In the genomic region with DNA sequence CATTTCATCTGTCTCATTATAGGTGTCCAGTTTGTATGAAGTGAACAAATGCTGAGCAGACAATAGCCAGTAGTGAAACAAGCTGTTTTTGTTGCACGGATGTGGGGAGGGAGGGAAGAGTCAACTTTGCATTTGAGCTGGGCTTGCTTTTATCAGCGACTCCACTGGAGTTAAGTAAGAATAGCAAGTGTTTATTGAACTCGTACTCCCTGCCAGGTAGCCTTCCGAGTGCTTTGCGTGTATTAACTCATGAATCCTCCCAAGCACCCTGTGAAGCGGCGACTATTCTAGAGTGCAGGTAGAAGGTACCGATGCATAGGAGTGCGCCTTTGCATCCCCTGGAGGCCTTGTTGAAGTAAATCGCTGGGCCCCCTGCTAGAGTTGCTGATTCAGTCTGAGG, we compare ENCODE assay signal across 24 cellular contexts. TPM values are rescaled to one million over a fixed set of nuclear protein-coding genes. Genes with fewer than 3 reads are reported as not detected.
DNase-seq lines count a peak whose midpoint lies in the region; ATAC-seq, FAIRE-seq and TF ChIP-seq lines count a peak whose summit lies in the region.
"Had no signal": no experiment of that assay in that cellular context is flagged by ENCODE, and none has a peak within 500 bp of the region (broad histone marks: within the 10 kb centered on the region; RNA-seq: fewer than 3 reads in every experiment).

No MANE protein-coding gene starts in this region.

- CTCF ChIA-PET in K562 (lab: Yijun Ruan, JAX; ENCODE audit: low intra/inter-chr PET ratio), result no interaction called here

- FAIRE-seq in K562 (lab: Jason Lieb, UNC), result no peak
- FAIRE-seq: keratinocyte had no signal

- H3K9me1 ChIP-seq in K562 (ENCODE audit: control insufficient read depth, insufficient read depth, low read length), result no peaks in the 10 kb centered on the region

- TF ChIP-seq RAD21 in K562 (CRISPR knock-in tag; conservative IDR thresholded peaks at IDR 0.05 in 1 of 2, IDR thresholded peaks at IDR 0.05 in 1 of 2) (no peak), liver (IDR thresholded peaks at IDR 0.05) (peak in 1 of 2 donors; percentile 63)

- intact Hi-C loops in K562 (cut with micrococcal nuclease) (no loop called here), stomach (cut with DNase I; ENCODE audit: low total_unique reads) (no loop called here)

- H3K79me2 ChIP-seq in K562 (ENCODE audit: control insufficient read depth, insufficient read depth, low read length), result peaks cover 11% of the 10 kb centered on the region; the same call in 2 of the 3 replicates

- H3K4me3 ChIP-seq in HUES48 (ENCODE audit: low read depth, low read length) (peak overlapping the region; percentile 24; the same call in 1 of the 2 replicates), K562 (no peak overlapping the region), liver (ENCODE audit: low read depth in 1 of 3, low read length in 3 of 3) (no peak overlapping the region), stomach (no peak overlapping the region)
- H3K4me3 ChIP-seq: coronary artery, SJSA1 had no signal

- in situ Hi-C loops in K562 (cut with MboI), result loop anchor here (25.0 kb wide), 1 partner anchor 974 kb away; a partner anchor contains a TSS

- no peaks in the 10 kb centered on the region for H4K20me1 ChIP-seq in K562 (replicated peaks; ENCODE audit: control insufficient read depth, insufficient read depth, low read length)

- DNase-seq in K562 (ENCODE audit: extremely low read depth in 1 of 4, low spot score in 3 of 4) (no peak), stomach (no peak), UCSD-AML1 (lab: John Stamatoyannopoulos, UW; ENCODE audit: unreplicated experiment) (no peak)
- DNase-seq: activated CD4-positive, CD25-positive, alpha-beta regulatory T cell treated with anti-CD3 and anti-CD28 coated beads, Interleukin-2, amount 50 U/mL, for 72 hours; activated CD8-positive, alpha-beta memory T cell treated with anti-CD3 and anti-CD28 coated beads, Interleukin-2, amount 10 ng/mL, durations not matched to agents 7 days and 5 days; activated naive CD8-positive, alpha-beta T cell treated with anti-CD3 and anti-CD28 coated beads for 36 hours; COR-L47; DND-41; head of caudate nucleus; midbrain; NCI-H146; NCI-H2171; nephron progenitor cell; retina had no signal

- H3K27ac ChIP-seq in HUES48 (ENCODE audit: low read depth, low read length), result peak overlapping the region; percentile 85
- no peak overlapping the region for H3K27ac ChIP-seq in K562 (ENCODE audit: extremely low read depth, low read depth, low read length)
- peak overlapping the region in 1 of 2 donors; percentile 58 for H3K27ac ChIP-seq in liver (ENCODE audit: low read depth in 1 of 2, low read length in 2 of 2)
- peak overlapping the region; percentile 66 to 97 (median 87) for H3K27ac ChIP-seq in stomach
- H3K27ac ChIP-seq: coronary artery, SJSA1 had no signal

- H3K4me1 ChIP-seq in HUES48 (ENCODE audit: control insufficient read depth, insufficient read depth, low read length), result peaks cover 37% of the 10 kb centered on the region
- H3K4me1 ChIP-seq in K562 (replicated peaks in 1 of 2; ENCODE audit: control insufficient read depth in 2 of 2, insufficient read depth in 2 of 2, low read length in 2 of 2), result peaks cover 7 to 15% of the 10 kb centered on the region in 2 experiments
- peaks cover 3 to 44% (median 42%) of the 10 kb centered on the region in 4 donors for H3K4me1 ChIP-seq in liver (ENCODE audit: control insufficient read depth in 4 of 4, insufficient read depth in 4 of 4, low read length in 3 of 4)
- peaks cover 35 to 83% (median 47%) of the 10 kb centered on the region in 4 donors for H3K4me1 ChIP-seq in stomach

- no peak for TF ChIP-seq POLR2A in K562 (conservative IDR thresholded peaks at IDR 0.05)
- TF ChIP-seq POLR2A in stomach (IDR thresholded peaks at IDR 0.05), result no peak

- TF ChIP-seq CTCF in K562 (IDR thresholded peaks at IDR 0.05 in 2 of 3, conservative IDR thresholded peaks at IDR 0.05 in 1 of 3; ENCODE audit: insufficient read depth in 2 of 3, low read depth in 1 of 3, low read length in 3 of 3) (no peak), liver (IDR thresholded peaks at IDR 0.05; ENCODE audit: low read depth, low read length, missing input control) (no peak), stomach (IDR thresholded peaks at IDR 0.05) (no peak)

- H3K9ac ChIP-seq in HUES48 (ENCODE audit: low read depth, low read length) (peak overlapping the region; percentile 54; the same call in 1 of the 2 replicates), K562 (ENCODE audit: insufficient read depth in 1 of 2, low read depth in 2 of 2, low read length in 2 of 2) (peak overlapping the region in 1 of 2 experiments; percentile 64; a peak in 1 of 4 replicates), liver (ENCODE audit: low read depth in 1 of 2, low read length in 2 of 2) (no peak overlapping the region)

- H2AFZ ChIP-seq in K562 (ENCODE audit: low read depth, low read length), result peak overlapping the region; percentile 59; the same call in 1 of the 2 replicates

- H3K27me3 ChIP-seq in HUES48 (ENCODE audit: control insufficient read depth, insufficient read depth, low read length), result no peaks in the 10 kb centered on the region
- no peaks in the 10 kb centered on the region for H3K27me3 ChIP-seq in K562 (ENCODE audit: control insufficient read depth in 2 of 2, insufficient read depth in 2 of 2, low read length in 2 of 2)
- no peaks in the 10 kb centered on the region for H3K27me3 ChIP-seq in liver (ENCODE audit: control insufficient read depth in 4 of 4, insufficient read depth in 4 of 4, low read length in 3 of 4)
- no peaks in the 10 kb centered on the region for H3K27me3 ChIP-seq in stomach
- H3K27me3 ChIP-seq: SJSA1 had no signal

- ATAC-seq in K562, result no peak
- no peak for ATAC-seq in GM21515 (IDR thresholded peaks at IDR 0.05; ENCODE audit: unreplicated experiment)
- ATAC-seq in HG03097 (IDR thresholded peaks at IDR 0.05; ENCODE audit: low FRiP score, unreplicated experiment), result no peak
- ATAC-seq: activated CD8-positive, alpha-beta memory T cell treated with anti-CD3 and anti-CD28 coated beads, Interleukin-2, amount 10 ng/mL, durations not matched to agents 7 days and 5 days; activated T-helper 17 cell treated with anti-CD3 and anti-CD28 coated beads, Interleukin-2, amount 50 U/mL, for 72 hours; Panc1 had no signal

- POLR2A ChIA-PET in K562 (lab: Yijun Ruan, JAX), result interaction anchor here (0.7 to 1.8 kb wide), 4 partner anchors 11 to 729 kb away, joined by 3 to 8 read pairs (median 4); a partner anchor contains a TSS

- no peaks in the 10 kb centered on the region for H3K9me3 ChIP-seq in HUES48 (ENCODE audit: control insufficient read depth, insufficient read depth, low read length)
- H3K9me3 ChIP-seq in K562 (replicated peaks; ENCODE audit: control insufficient read depth, insufficient read depth, low read depth, low read length), result no peaks in the 10 kb centered on the region
- no peaks in the 10 kb centered on the region for H3K9me3 ChIP-seq in liver (ENCODE audit: control insufficient read depth in 4 of 4, low read length in 3 of 4)
- no peaks in the 10 kb centered on the region for H3K9me3 ChIP-seq in stomach
- H3K9me3 ChIP-seq: SJSA1 had no signal

- no peak overlapping the region for H3K4me2 ChIP-seq in K562 (ENCODE audit: insufficient read depth, low read length)

- 66% methylated on average over 10 of the region's 10 CpGs for WGBS in K562 (ENCODE audit: insufficient coverage, low coverage, missing lambda C conversion rate)
- 52% methylated on average over 10 of the region's 10 CpGs for WGBS in liver
- 32 to 52% (median 43%) methylated on average over 10 of the region's 10 CpGs for WGBS in stomach, 5 donors

- H3K36me3 ChIP-seq in HUES48 (ENCODE audit: control insufficient read depth, insufficient read depth, low read length), result no peaks in the 10 kb centered on the region
- H3K36me3 ChIP-seq in K562 (ENCODE audit: control insufficient read depth, insufficient read depth, low read length), result no peaks in the 10 kb centered on the region
- H3K36me3 ChIP-seq in liver (ENCODE audit: control insufficient read depth in 4 of 4, insufficient read depth in 3 of 4, low read depth in 1 of 4, low read length in 3 of 4), result no peaks in the 10 kb centered on the region
- H3K36me3 ChIP-seq in stomach, result no peaks in the 10 kb centered on the region
- H3K36me3 ChIP-seq: SJSA1 had no signal

- TF ChIP-seq EP300 in K562 (IDR thresholded peaks at IDR 0.05; ENCODE audit: low read length), result no peak
- TF ChIP-seq EP300 in stomach (IDR thresholded peaks at IDR 0.05), result no peak

- no TSS peak for BruUV-seq in K562 (replicated peaks; lab: Mats Ljungman, UMichigan)

RNA-seq across cellular contexts. Expression of a gene that starts 4.7 kb away (rescaled TPM):
- total RNA-seq in K562 (2011; cell fraction: chromatin; rRNA removed; ENCODE audit: low replicate concordance), result 10.3 and 22.0 TPM in 2 replicates
- 14.7 and 18.6 TPM in 2 replicates for total RNA-seq in K562 (2011; cell fraction: nucleolus; rRNA removed)
- 13.4 and 17.9 TPM in 2 replicates for total RNA-seq in K562 (2011; cell fraction: nucleoplasm; rRNA removed)
- total RNA-seq in K562 (2014; rRNA removed), result 20.0 and 20.8 TPM in 2 replicates
- 2.0 and 2.8 TPM in 2 replicates for total RNA-seq in K562 (2014; rRNA removed; fragmentation: Illumina TruSeq; extraction: Trizol)
- total RNA-seq in K562 (2015; rRNA removed; fragmentation: Illumina TruSeq; extraction: Trizol), result 6.9 and 7.0 TPM in 2 replicates
- total RNA-seq in K562 (2021), result 38.8 and 40.0 TPM in 2 replicates
- 6.1 and 7.4 TPM in 2 replicates for polyA plus RNA-seq in K562 (2011; rRNA removed)
- 14.2 and 42.2 TPM in 2 replicates for polyA plus RNA-seq in K562 (2011; cell fraction: cytosol; rRNA removed)
- 10.7 and 21.0 TPM in 2 replicates for polyA plus RNA-seq in K562 (2011; cell fraction: nucleus; rRNA removed)
- polyA plus RNA-seq in K562 (2012), result 17.4 and 18.2 TPM in 2 replicates
- polyA plus RNA-seq in K562 (2014; fragmentation: Illumina TruSeq; extraction: Trizol), result 7.7 and 10.6 TPM in 2 replicates
- under 1 TPM; 0.39 to 0.49 TPM for polyA plus RNA-seq in K562 (2014; fragmentation: Nextera tagmentation; extraction: Ambion mirVana)
- polyA plus RNA-seq in K562 (2014; rRNA removed), result 24.3 and 28.4 TPM in 2 replicates
- 2.2 and 4.2 TPM in 2 replicates for polyA minus RNA-seq in K562 (2011; rRNA and poly(A)+ RNA removed)
- polyA minus RNA-seq in K562 (2011; cell fraction: cytosol; rRNA and poly(A)+ RNA removed), result 8.6 and 9.5 TPM in 2 replicates
- 2.8 and 3.4 TPM in 2 replicates for polyA minus RNA-seq in K562 (2011; cell fraction: nucleus; rRNA and poly(A)+ RNA removed)
- total RNA-seq in liver, result 10 to 100 TPM; 16.0 to 26.1 TPM
- 10 to 100 TPM in 1 of 2 donors, 1 to 10 TPM in 1; 6.1 to 30.4 TPM for polyA plus RNA-seq in liver
- total RNA-seq in stomach, result 10 to 100 TPM; 13.4 to 77.0 (median 62.9) TPM
- polyA plus RNA-seq in stomach, result 10 to 100 TPM; 31.9 to 44.7 (median 36.5) TPM

RNA-seq across cellular contexts. Expression of a gene that starts 15.3 kb away (rescaled TPM):
- total RNA-seq in K562 (2011; cell fraction: chromatin; rRNA removed; ENCODE audit: low replicate concordance), result 17.6 and 47.4 TPM in 2 replicates
- total RNA-seq in K562 (2011; cell fraction: nucleolus; rRNA removed), result 27.8 and 29.1 TPM in 2 replicates
- total RNA-seq in K562 (2011; cell fraction: nucleoplasm; rRNA removed), result 19.5 and 20.7 TPM in 2 replicates
- total RNA-seq in K562 (2014; rRNA removed), result 77.6 and 84.0 TPM in 2 replicates
- total RNA-seq in K562 (2014; rRNA removed; fragmentation: Illumina TruSeq; extraction: Trizol), result 5.3 and 5.7 TPM in 2 replicates
- 26.1 and 30.6 TPM in 2 replicates for total RNA-seq in K562 (2015; rRNA removed; fragmentation: Illumina TruSeq; extraction: Trizol)
- total RNA-seq in K562 (2021), result 65.9 and 73.8 TPM in 2 replicates
- 7.3 and 10.9 TPM in 2 replicates for polyA plus RNA-seq in K562 (2011; rRNA removed)
- polyA plus RNA-seq in K562 (2011; cell fraction: cytosol; rRNA removed), result 11.1 and 55.5 TPM in 2 replicates
- polyA plus RNA-seq in K562 (2011; cell fraction: nucleus; rRNA removed), result 10.4 and 17.2 TPM in 2 replicates
- polyA plus RNA-seq in K562 (2012), result 35.3 and 37.8 TPM in 2 replicates
- polyA plus RNA-seq in K562 (2014; fragmentation: Illumina TruSeq; extraction: Trizol), result 6.9 and 20.9 TPM in 2 replicates
- under 1 TPM; 0.45 to 0.53 TPM for polyA plus RNA-seq in K562 (2014; fragmentation: Nextera tagmentation; extraction: Ambion mirVana)
- polyA plus RNA-seq in K562 (2014; rRNA removed), result 51.1 and 54.4 TPM in 2 replicates
- polyA minus RNA-seq in K562 (2011; rRNA and poly(A)+ RNA removed), result 1.8 and 3.2 TPM in 2 replicates
- 20.8 and 30.9 TPM in 2 replicates for polyA minus RNA-seq in K562 (2011; cell fraction: cytosol; rRNA and poly(A)+ RNA removed)
- 6.3 and 6.7 TPM in 2 replicates for polyA minus RNA-seq in K562 (2011; cell fraction: nucleus; rRNA and poly(A)+ RNA removed)
- 10 to 100 TPM; 17.6 to 23.6 TPM for total RNA-seq in liver
- polyA plus RNA-seq in liver, result 10 to 100 TPM in 1 of 2 donors, 1 to 10 TPM in 1; 2.9 to 20.1 TPM
- total RNA-seq in stomach, result 10 to 100 TPM in 4 of 5 donors, 1 to 10 TPM in 1; 2.7 to 77.3 (median 30.3) TPM
- polyA plus RNA-seq in stomach, result 10 to 100 TPM; 22.4 to 29.6 (median 24.8) TPM

RNA-seq across cellular contexts. Expression of a gene that starts 39.4 kb away (rescaled TPM):
- not detected in 2 replicates for total RNA-seq in K562 (2011; cell fraction: chromatin; rRNA removed; ENCODE audit: low replicate concordance)
- total RNA-seq in K562 (2011; cell fraction: nucleolus; rRNA removed), result not detected in 2 replicates
- total RNA-seq in K562 (2011; cell fraction: nucleoplasm; rRNA removed), result not detected in 2 replicates
- not detected in 2 replicates for total RNA-seq in K562 (2014; rRNA removed)
- total RNA-seq in K562 (2014; rRNA removed; fragmentation: Illumina TruSeq; extraction: Trizol), result not detected in 2 replicates
- total RNA-seq in K562 (2015; rRNA removed; fragmentation: Illumina TruSeq; extraction: Trizol), result not detected in 2 replicates
- not detected in 2 replicates for total RNA-seq in K562 (2021)
- not detected in 2 replicates for polyA plus RNA-seq in K562 (2011; rRNA removed)
- not detected in 2 replicates for polyA plus RNA-seq in K562 (2011; cell fraction: cytosol; rRNA removed)
- polyA plus RNA-seq in K562 (2011; cell fraction: nucleus; rRNA removed), result not detected in 2 replicates
- not detected in 2 replicates for polyA plus RNA-seq in K562 (2012)
- polyA plus RNA-seq in K562 (2014; fragmentation: Illumina TruSeq; extraction: Trizol), result not detected in 2 replicates
- not detected for polyA plus RNA-seq in K562 (2014; fragmentation: Nextera tagmentation; extraction: Ambion mirVana)
- not detected in 2 replicates for polyA plus RNA-seq in K562 (2014; rRNA removed)
- polyA minus RNA-seq in K562 (2011; rRNA and poly(A)+ RNA removed), result not detected in 2 replicates
- not detected in 2 replicates for polyA minus RNA-seq in K562 (2011; cell fraction: cytosol; rRNA and poly(A)+ RNA removed)
- polyA minus RNA-seq in K562 (2011; cell fraction: nucleus; rRNA and poly(A)+ RNA removed), result not detected in 2 replicates
- total RNA-seq in liver, result not detected
- polyA plus RNA-seq in liver, result under 1 TPM; 0.08 to 0.63 TPM
- total RNA-seq in stomach, result not detected
- polyA plus RNA-seq in stomach, result not detected
- total RNA-seq: activated CD8-positive, alpha-beta memory T cell treated with anti-CD3 and anti-CD28 coated beads, Interleukin-2, amount 10 ng/mL, durations not matched to agents 7 days and 5 days; activated naive CD8-positive, alpha-beta T cell treated with anti-CD3 and anti-CD28 coated beads for 36 hours; activated T-helper 17 cell treated with anti-CD3 and anti-CD28 coated beads, Interleukin-2, amount 50 U/mL, for 72 hours; MCF 10A; SJSA1 had no signal
- polyA plus RNA-seq: keratinocyte had no signal
